ENCODE assay signal across 9 cellular contexts in genomic region chr20:48788486-48789072, GRCh38. TPM values are rescaled to one million over a fixed set of nuclear protein-coding genes. Genes with fewer than 3 reads are reported as not detected.
DNase-seq lines count a peak whose midpoint lies in the region; ATAC-seq lines count a peak whose summit lies in the region.
"Had no signal": no experiment of that assay in that cellular context is flagged by ENCODE, and none has a peak within 500 bp of the region (broad histone marks: within the 10 kb centered on the region; RNA-seq: fewer than 3 reads in every experiment).

No MANE protein-coding gene starts in this region.

- no peaks in the 10 kb centered on the region for H3K9me3 ChIP-seq in T-helper 17 cell (ENCODE audit: control insufficient read depth, low read length, poor library complexity, severe bottlenecking)

- CTCF ChIA-PET in activated CD4-positive, alpha-beta T cell treated with anti-CD3 and anti-CD28 coated beads for 36 hours (lab: Charles Lee), result interaction anchor here (0.6 to 1.2 kb wide), 5 partner anchors 11 to 132 kb away, joined by 3 to 5 read pairs (median 3); no protein-coding TSS in a partner anchor

- peak; percentile 7 for ATAC-seq in activated CD4-positive, alpha-beta T cell treated with anti-CD3 and anti-CD28 coated beads for 36 hours
- ATAC-seq in HG02973 (IDR thresholded peaks at IDR 0.05; ENCODE audit: unreplicated experiment), result peak; percentile 33
- ATAC-seq in T-helper 17 cell, result peak; percentile 15
- ATAC-seq in stimulated activated naive B cell treated with anti-CD40 and anti-IgM and Interleukin-4, amounts not matched to agents 10 μg/mL and 1 μg/mL and 100 μg/mL, for 72 hours (replicated peaks), result peak; percentile 76 to 85

- peaks cover 58% of the 10 kb centered on the region for H3K4me1 Mint-ChIP-seq in activated CD4-positive, alpha-beta T cell treated with anti-CD3 and anti-CD28 coated beads for 36 hours
- H3K4me1 Mint-ChIP-seq in T-helper 17 cell, result peaks cover 66% of the 10 kb centered on the region
- H3K4me1 Mint-ChIP-seq in stimulated activated naive B cell treated with anti-CD40 and anti-IgM and Interleukin-4, amounts not matched to agents 10 μg/mL and 1 μg/mL and 100 μg/mL, for 72 hours, result peaks cover 0 to 56% of the 10 kb centered on the region in 2 donors

- H3K4me3 Mint-ChIP-seq in activated CD4-positive, alpha-beta T cell treated with anti-CD3 and anti-CD28 coated beads for 36 hours, result no peak overlapping the region
- peak overlapping the region; percentile 68 for H3K4me3 Mint-ChIP-seq in T-helper 17 cell
- peak overlapping the region; percentile 2 to 12 for H3K4me3 Mint-ChIP-seq in stimulated activated naive B cell treated with anti-CD40 and anti-IgM and Interleukin-4, amounts not matched to agents 10 μg/mL and 1 μg/mL and 100 μg/mL, for 72 hours

- no peaks in the 10 kb centered on the region for H3K27me3 Mint-ChIP-seq in activated CD4-positive, alpha-beta T cell treated with anti-CD3 and anti-CD28 coated beads for 36 hours
- H3K27me3 Mint-ChIP-seq in T-helper 17 cell, result no peaks in the 10 kb centered on the region
- no peaks in the 10 kb centered on the region for H3K27me3 Mint-ChIP-seq in stimulated activated naive B cell treated with anti-CD40 and anti-IgM and Interleukin-4, amounts not matched to agents 10 μg/mL and 1 μg/mL and 100 μg/mL, for 72 hours

- H3K36me3 Mint-ChIP-seq in activated CD4-positive, alpha-beta T cell treated with anti-CD3 and anti-CD28 coated beads for 36 hours (ENCODE audit: low read depth), result no peaks in the 10 kb centered on the region
- no peaks in the 10 kb centered on the region for H3K36me3 Mint-ChIP-seq in T-helper 17 cell (ENCODE audit: low read depth)
- H3K36me3 Mint-ChIP-seq in stimulated activated naive B cell treated with anti-CD40 and anti-IgM and Interleukin-4, amounts not matched to agents 10 μg/mL and 1 μg/mL and 100 μg/mL, for 72 hours, result peaks cover 4 to 23% of the 10 kb centered on the region in 2 donors

- POLR2A ChIA-PET in activated CD4-positive, alpha-beta T cell treated with anti-CD3 and anti-CD28 coated beads for 36 hours (lab: Charles Lee), result interaction anchor here (0.7 to 0.9 kb wide), 3 partner anchors 13 to 35 kb away, joined by 3 to 4 read pairs (median 3); no protein-coding TSS in a partner anchor

- no peaks in the 10 kb centered on the region for H3K9me3 Mint-ChIP-seq in activated CD4-positive, alpha-beta T cell treated with anti-CD3 and anti-CD28 coated beads for 36 hours (ENCODE audit: low read depth)
- H3K9me3 Mint-ChIP-seq in stimulated activated naive B cell treated with anti-CD40 and anti-IgM and Interleukin-4, amounts not matched to agents 10 μg/mL and 1 μg/mL and 100 μg/mL, for 72 hours, result peaks cover 0 to 7% of the 10 kb centered on the region in 2 donors

- H3K27ac Mint-ChIP-seq in activated CD4-positive, alpha-beta T cell treated with anti-CD3 and anti-CD28 coated beads for 36 hours, result peak overlapping the region; percentile 32
- no peak overlapping the region for H3K27ac Mint-ChIP-seq in T-helper 17 cell
- H3K27ac Mint-ChIP-seq in stimulated activated naive B cell treated with anti-CD40 and anti-IgM and Interleukin-4, amounts not matched to agents 10 μg/mL and 1 μg/mL and 100 μg/mL, for 72 hours, result peak overlapping the region; percentile 85

- DNase-seq in activated CD4-positive, alpha-beta T cell treated with anti-CD3 and anti-CD28 coated beads for 36 hours, result no peak
- no peak for DNase-seq in activated CD4-positive, alpha-beta T cell treated with anti-CD3 and anti-CD28 coated beads for 48 hours
- DNase-seq in T-helper 17 cell (no peak), GM03348 (ENCODE audit: low spot score) (no peak), activated gamma-delta T cell (lab: John Stamatoyannopoulos, UW) (no peak), NCI-H446 (lab: John Stamatoyannopoulos, UW) (no peak)
- DNase-seq in stimulated activated naive B cell treated with anti-CD40 and anti-IgM and Interleukin-4, amounts not matched to agents 10 μg/mL and 1 μg/mL and 100 μg/mL, for 72 hours, result peak; percentile 58
- DNase-seq: activated T-cell treated with anti-CD3 and anti-CD28 coated beads, Interleukin-2, amount 50 U/mL, for 1 hour had no signal

- intact Hi-C loops in activated CD4-positive, alpha-beta T cell treated with anti-CD3 and anti-CD28 coated beads for 36 hours (cut with DNase I, micrococcal nuclease), result loop anchor here in 1 of 2 experiments (1.0 kb wide), 1 partner anchor 35 kb away; no protein-coding TSS in a partner anchor

RNA-seq across cellular contexts. Expression of gene PREX1, which starts 39.2 kb away (rescaled TPM):
- 10 to 100 TPM; 36.5 to 39.2 TPM for total RNA-seq in activated CD4-positive, alpha-beta T cell treated with anti-CD3 and anti-CD28 coated beads for 36 hours
- total RNA-seq in T-helper 17 cell, result 100 to 1,000 TPM; 188 to 200 TPM

Comparison
In these comparisons a context has a peak if more than half of its experiments do, and no peak if none do; other contexts are left out.
1. ATAC-seq: peak in every context shown above with its lines; median percentile 80 in stimulated activated naive B cell treated with anti-CD40 and anti-IgM and Interleukin-4, amounts not matched to agents 10 μg/mL and 1 μg/mL and 100 μg/mL, for 72 hours; 33 in HG02973; 15 in T-helper 17 cell; 7 in activated CD4-positive, alpha-beta T cell treated with anti-CD3 and anti-CD28 coated beads for 36 hours.
2. RNA of gene PREX1, which starts 39.2 kb away (total RNA-seq): 188 to 200 TPM in T-helper 17 cell; 36.5 to 39.2 TPM in activated CD4-positive, alpha-beta T cell treated with anti-CD3 and anti-CD28 coated beads for 36 hours; every median in the first group is over 4 times any median in the second.